20 cellular contexts compared by ENCODE assay signal in the genomic region with DNA sequence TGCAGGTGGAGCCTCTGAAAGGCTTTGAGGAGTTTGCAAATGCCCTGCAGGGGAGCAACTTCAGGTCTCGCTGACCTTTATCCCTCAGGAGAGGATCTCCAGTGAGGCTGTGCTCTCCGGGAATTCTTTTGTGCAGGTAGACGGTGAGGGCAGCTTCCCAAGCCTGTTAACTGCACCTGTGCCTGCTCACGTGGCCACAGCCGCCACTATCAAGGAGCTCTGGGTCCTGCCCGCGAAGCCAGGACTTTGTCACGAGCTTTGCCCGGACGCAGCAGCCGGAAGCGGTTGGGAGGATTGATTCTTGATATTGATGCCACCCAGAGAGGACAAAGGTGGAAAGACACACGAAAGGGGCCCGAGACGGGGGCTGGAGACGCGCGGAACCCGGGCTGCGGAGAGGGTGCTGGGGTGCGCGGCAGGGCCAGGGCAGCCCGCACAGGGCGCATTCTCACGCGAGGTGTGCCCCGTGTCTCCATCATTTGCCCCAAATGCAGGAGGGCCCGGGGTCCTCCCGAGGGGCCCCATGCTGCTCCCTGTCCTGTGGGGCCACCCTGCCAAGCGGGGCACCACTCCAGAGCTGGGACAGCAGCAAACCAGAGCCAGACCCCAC. TPM values are rescaled to one million over a fixed set of nuclear protein-coding genes. Genes with fewer than 3 reads are reported as not detected.
DNase-seq lines count a peak whose midpoint lies in the region; ATAC-seq and TF ChIP-seq lines count a peak whose summit lies in the region.
"Had no signal": no experiment of that assay in that cellular context is flagged by ENCODE, and none has a peak within 500 bp of the region (broad histone marks: within the 10 kb centered on the region; RNA-seq: fewer than 3 reads in every experiment).

No MANE protein-coding gene starts in this region.

- POLR2A ChIA-PET in HCT116 (lab: Charles Lee) = no interaction called here

- H2BK15ac ChIP-seq in neuronal stem cell (ENCODE audit: low read length) = no peak overlapping the region

- RAD21 ChIA-PET in HCT116 (lab: Charles Lee; ENCODE audit: low non-redundant PET in 1 of 2, low total read pairs in 2 of 2, uncharacterized antibody in 2 of 2, unreplicated experiment in 2 of 2) = no interaction called here

- H2AFZ ChIP-seq in HCT116 (ENCODE audit: low read depth, low read length, poor library complexity, severe bottlenecking) (no peak overlapping the region), neuronal stem cell (ENCODE audit: low read length) (no peak overlapping the region)

- peak overlapping the region; percentile 91 for H3K23ac ChIP-seq in neuronal stem cell (ENCODE audit: low read depth, low read length, poor library complexity)

- H3K36me3 ChIP-seq in HCT116 (ENCODE audit: control insufficient read depth in 1 of 2, insufficient read depth in 2 of 2, low read length in 2 of 2) (no peaks in the 10 kb centered on the region), neuronal stem cell (replicated peaks in 1 of 2; ENCODE audit: control insufficient read depth in 2 of 2, insufficient read depth in 2 of 2, low read length in 2 of 2) (no peaks in the 10 kb centered on the region)
- H3K36me3 ChIP-seq: BLaER1 treated with 17β-estradiol and CSF1 and Interleukin-3, amounts not matched to agents 10 nM and 100 nM; heart right ventricle had no signal

- peak overlapping the region; percentile 94 for H3K18ac ChIP-seq in neuronal stem cell (ENCODE audit: low read length)

- no peaks in the 10 kb centered on the region for H3K9me3 ChIP-seq in HCT116 (ENCODE audit: control insufficient read depth in 1 of 2, insufficient read depth in 1 of 2, low read depth in 1 of 2, low read length in 2 of 2)
- no peaks in the 10 kb centered on the region for H3K9me3 ChIP-seq in neuronal stem cell (replicated peaks in 1 of 2; ENCODE audit: control insufficient read depth in 2 of 2, insufficient read depth in 1 of 2, low read depth in 1 of 2, low read length in 2 of 2)
- H3K9me3 ChIP-seq: heart right ventricle had no signal

- peak overlapping the region; percentile 2 for H3K14ac ChIP-seq in neuronal stem cell (ENCODE audit: low read length)

- BruUV-seq in HCT116 (replicated peaks; lab: Mats Ljungman, UMichigan) = no TSS peak

- H3K4ac ChIP-seq in neuronal stem cell (ENCODE audit: low read length) = no peak overlapping the region

- H2BK120ac ChIP-seq in neuronal stem cell (ENCODE audit: low read depth, low read length) = no peak overlapping the region

- H3K9ac ChIP-seq in HCT116 (ENCODE audit: low read length) = no peak overlapping the region
- H3K9ac ChIP-seq in neuronal stem cell (ENCODE audit: low read depth, low read length, poor library complexity) = no peak overlapping the region
- H3K9ac ChIP-seq: BLaER1 treated with 17β-estradiol and CSF1 and Interleukin-3, amounts not matched to agents 10 nM and 100 nM had no signal

- H4K20me1 ChIP-seq in HCT116 (ENCODE audit: insufficient read depth) = no peaks in the 10 kb centered on the region

- H3K9me2 ChIP-seq in HCT116 (ENCODE audit: insufficient read depth) = no peaks in the 10 kb centered on the region

- H3K27me3 ChIP-seq in HCT116 (ENCODE audit: insufficient read depth, low read length) = no peaks in the 10 kb centered on the region
- H3K27me3 ChIP-seq in neuronal stem cell (ENCODE audit: control insufficient read depth in 3 of 3, insufficient read depth in 3 of 3, low read depth in 1 of 3, low read length in 3 of 3) = peaks cover 3 to 21% (median 15%) of the 10 kb centered on the region in 3 experiments

- no peak for TF ChIP-seq RAD21 in HCT116 (IDR thresholded peaks at IDR 0.05; ENCODE audit: low read depth)

- H3K4me1 ChIP-seq in HCT116 (ENCODE audit: control insufficient read depth in 1 of 2, insufficient read depth in 2 of 2, low read length in 2 of 2) (no peaks in the 10 kb centered on the region), neuronal stem cell (ENCODE audit: control insufficient read depth in 2 of 2, insufficient read depth in 1 of 2, low read depth in 1 of 2, low read length in 2 of 2) (peaks cover 0 to 5% of the 10 kb centered on the region in 2 donors)
- H3K4me1 ChIP-seq: heart right ventricle had no signal

- H2BK5ac ChIP-seq in neuronal stem cell (ENCODE audit: low read length) = no peak overlapping the region

- H4K91ac ChIP-seq in neuronal stem cell (ENCODE audit: low read depth, low read length, poor library complexity) = no peak overlapping the region

- intact Hi-C loops in HCT116 (cut with micrococcal nuclease) = no loop called here

- TF ChIP-seq POLR2A in HCT116 (IDR thresholded peaks at IDR 0.05; ENCODE audit: borderline replicate concordance, extremely low read depth, insufficient read depth, insufficient read length) = no peak

- peak overlapping the region; percentile 43 for H2AK5ac ChIP-seq in neuronal stem cell (ENCODE audit: low read depth, low read length)

- no CpG with 5 or more reads among the region's 30 CpGs for WGBS in neuronal stem cell (ENCODE audit: extremely low coverage in 2 of 2, insufficient read length in 2 of 2, insufficient replicate concordance in 1 of 2), 2 donors

- no peak overlapping the region for H3K4me2 ChIP-seq in HCT116 (ENCODE audit: low read length)
- no peak overlapping the region for H3K4me2 ChIP-seq in neuronal stem cell (ENCODE audit: insufficient read depth, low read length, poor library complexity, severe bottlenecking)
- H3K4me2 ChIP-seq: BLaER1 treated with 17β-estradiol and CSF1 and Interleukin-3, amounts not matched to agents 10 nM and 100 nM had no signal

- H3K27ac ChIP-seq in HCT116 (ENCODE audit: low read depth, low read length) (no peak overlapping the region), neuronal stem cell (replicated peaks; ENCODE audit: low read length) (no peak overlapping the region)
- H3K27ac ChIP-seq: BLaER1 treated with 17β-estradiol and CSF1 and Interleukin-3, amounts not matched to agents 10 nM and 100 nM; heart right ventricle had no signal

- no peak overlapping the region for H4K8ac ChIP-seq in neuronal stem cell (ENCODE audit: low read depth, low read length)

- CTCF ChIA-PET in HCT116 (lab: Charles Lee) = no interaction called here

- ATAC-seq in HCT116 = peak; percentile 44; the same call in 1 of the 2 replicates
- ATAC-seq in HG03460 (IDR thresholded peaks at IDR 0.05; ENCODE audit: unreplicated experiment) = no peak
- ATAC-seq: activated CD4-positive, alpha-beta T cell treated with anti-CD3 and anti-CD28 coated beads for 36 hours; heart right ventricle; sciatic nerve had no signal

- no peak overlapping the region for H2BK12ac ChIP-seq in neuronal stem cell (ENCODE audit: low read length)

- H3K4me3 ChIP-seq in HCT116 (replicated peaks in 1 of 2; ENCODE audit: low read depth in 1 of 2, low read length in 2 of 2) (no peak overlapping the region), neuronal stem cell (ENCODE audit: low read length in 2 of 2) (no peak overlapping the region)
- H3K4me3 ChIP-seq: BLaER1 treated with 17β-estradiol and CSF1 and Interleukin-3, amounts not matched to agents 10 nM and 100 nM; heart right ventricle had no signal

- no peaks in the 10 kb centered on the region for H3K79me2 ChIP-seq in HCT116 (ENCODE audit: insufficient read depth, low read length)

- DNase-seq in NCI-H2107 treated with DMSO at 0.1 percent for 48 hours (lab: John Stamatoyannopoulos, UW; ENCODE audit: unreplicated experiment) = peak; percentile 36
- DNase-seq in NCI-H2107 (lab: John Stamatoyannopoulos, UW) = no peak
- DNase-seq in HCT116 (ENCODE audit: low read depth, low spot score) = no peak
- DNase-seq in NCI-H69 (lab: John Stamatoyannopoulos, UW) = peak; percentile 50
- DNase-seq in neuronal stem cell (ENCODE audit: low spot score) = no peak
- DNase-seq in putamen (ENCODE audit: low spot score) = no peak
- no peak for DNase-seq in HuH-7 (ENCODE audit: low spot score)
- DNase-seq: activated CD4-positive, alpha-beta T cell treated with anti-CD3 and anti-CD28 coated beads for 36 hours; DMS 273 treated with DMSO at 0.1 percent for 48 hours; H9; heart right ventricle; immature natural killer cell; IMR-90; MM.1S; nucleus accumbens; stimulated activated CD4-positive, alpha-beta T cell treated with anti-CD3 and anti-CD28 coated beads, Interleukin-1b, Interleukin-23, amount 100 ng/mL, for 48 hours; stimulated activated naive CD4-positive, alpha-beta T cell treated with Interleukin-2 at 50 U/mL for 16 hours had no signal

- no peaks in the 10 kb centered on the region for H3K79me1 ChIP-seq in neuronal stem cell (ENCODE audit: low read depth, low read length)

- no peak for TF ChIP-seq CTCF in HCT116 (IDR thresholded peaks at IDR 0.05 in 2 of 3, conservative IDR thresholded peaks at IDR 0.05 in 1 of 3; ENCODE audit: borderline replicate concordance in 1 of 3, insufficient read depth in 1 of 3, low read depth in 2 of 3, low read length in 2 of 3)

TF ChIP-seq in HCT116, 20 proteins besides CTCF, POLR2A, EP300 and RAD21:
- no peak for TF ChIP-seq SP1 (IDR thresholded peaks at IDR 0.05; ENCODE audit: low read depth)
- TF ChIP-seq ELF1 (IDR thresholded peaks at IDR 0.05; ENCODE audit: borderline replicate concordance, low read depth) = no peak
- TF ChIP-seq EZH2 (IDR thresholded peaks at IDR 0.05) = no peak
- TF ChIP-seq TCF7L2 (IDR thresholded peaks at IDR 0.05; ENCODE audit: borderline replicate concordance, extremely low read depth, insufficient read depth, insufficient read length) = no peak

RNA-seq across cellular contexts. Expression of a gene that starts 18.2 kb away (rescaled TPM):
- total RNA-seq in HCT116 (2021; ENCODE audit: unreplicated experiment) = 1.5 TPM
- 0.85 and 1.1 TPM in 2 replicates for polyA plus RNA-seq in HCT116 (2012)
- polyA plus RNA-seq in neuronal stem cell (2013, experiment 1 of 2) = 3.3 TPM
- polyA plus RNA-seq in neuronal stem cell (2013, experiment 2 of 2) = 3.2 TPM

Comparison
In these comparisons a context has a peak if more than half of its experiments do, and no peak if none do; other contexts are left out.
1. DNase-seq: peak in NCI-H2107 treated with DMSO at 0.1 percent for 48 hours (single experiment) and NCI-H69 (single experiment); none in NCI-H2107 (single experiment), HCT116 (single experiment), neuronal stem cell (single experiment), putamen (single experiment) and HuH-7 (single experiment).